8 cellular contexts compared by ENCODE assay signal in the genomic region with DNA sequence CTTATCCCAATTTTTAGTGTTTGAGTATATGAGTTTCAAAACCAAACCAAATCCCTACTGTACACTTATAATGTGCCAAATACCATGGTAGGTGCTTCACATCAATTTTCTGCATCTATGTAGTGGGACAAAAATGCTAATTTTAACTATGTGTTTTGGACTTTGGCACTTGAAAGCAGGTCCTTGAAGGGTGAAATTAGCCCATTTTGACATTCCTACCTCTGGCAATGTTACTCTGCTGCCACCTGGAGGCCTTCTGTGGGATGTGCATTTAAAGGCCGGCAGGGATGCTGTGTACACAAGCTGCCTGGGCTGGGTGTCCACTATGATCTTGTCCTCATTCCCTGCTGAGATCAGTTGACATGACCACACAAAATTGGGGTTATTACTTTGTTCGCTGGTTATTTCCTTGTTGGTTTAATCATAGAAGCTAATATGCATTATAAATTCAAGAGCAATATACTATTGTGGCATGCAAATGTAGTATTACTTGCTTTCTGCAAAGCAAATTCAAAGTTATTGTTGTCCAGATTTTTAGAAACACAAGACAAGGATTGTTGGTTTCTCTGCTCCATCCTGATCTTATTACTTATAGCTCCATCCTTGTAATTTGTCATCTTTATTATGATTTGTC.
DNase-seq lines count a peak whose midpoint lies in the region; ATAC-seq and TF ChIP-seq lines count a peak whose summit lies in the region.

No MANE protein-coding gene starts in this region.

- H3K36me3 Mint-ChIP-seq in H9 (ENCODE audit: insufficient read depth in 1 of 3, low read depth in 3 of 3) = no peaks in the 10 kb centered on the region

- H3K14ac ChIP-seq in H9 (ENCODE audit: insufficient read depth, low read length) = no peak overlapping the region

- H2BK15ac ChIP-seq in H9 (ENCODE audit: low read depth, low read length) = no peak overlapping the region

- no peak overlapping the region for H3K4me2 ChIP-seq in H9 (ENCODE audit: insufficient read depth, insufficient read length, low read length)

- H3T11ph ChIP-seq in H9 (ENCODE audit: low read length) = no peak overlapping the region

- no peak overlapping the region for H4K91ac ChIP-seq in H9 (ENCODE audit: insufficient read length, low read depth, low read length)

- no peak overlapping the region for H2BK5ac ChIP-seq in H9 (ENCODE audit: insufficient read length, low read length)

- H3K27ac Mint-ChIP-seq in H9 = no peak overlapping the region

- H4K20me1 ChIP-seq in H9 (ENCODE audit: control insufficient read depth, insufficient read depth, insufficient read length) = no peaks in the 10 kb centered on the region

- no peak overlapping the region for H3K4ac ChIP-seq in H9 (ENCODE audit: low read depth, low read length)

- H3K56ac ChIP-seq in H9 (ENCODE audit: insufficient read length, low read depth, low read length) = no peak overlapping the region

- H4K8ac ChIP-seq in H9 (replicated peaks; ENCODE audit: insufficient read length, low read depth, low read length) = no peak overlapping the region

- H3K9ac ChIP-seq in H9 (ENCODE audit: extremely low read depth, insufficient read length, low read length) = no peak overlapping the region

- no peaks in the 10 kb centered on the region for H3K4me1 ChIP-seq in H9 (ENCODE audit: insufficient read depth, low read length)

- no peak overlapping the region for H4K5ac ChIP-seq in H9 (ENCODE audit: insufficient read length, low read depth, low read length)

- no peak overlapping the region for H2AK5ac ChIP-seq in H9 (ENCODE audit: insufficient read length, low read length)

- no peak overlapping the region for H2AFZ ChIP-seq in H9 (ENCODE audit: low read length)

- no peak overlapping the region for H3K23ac ChIP-seq in H9 (ENCODE audit: insufficient read length, low read depth, low read length)

- no peak overlapping the region for H2BK12ac ChIP-seq in H9 (ENCODE audit: insufficient read length, low read depth, low read length)

- TF ChIP-seq CTCF in H9 (conservative IDR thresholded peaks at IDR 0.05) = peak; percentile 95

- H3K18ac ChIP-seq in H9 (ENCODE audit: insufficient read length, low read depth, low read length) = no peak overlapping the region

- H3K4me1 Mint-ChIP-seq in H9 = peaks cover 0 to 7% of the 10 kb centered on the region in 2 experiments; a peak in 2 of 4 replicates

- no peaks in the 10 kb centered on the region for H3K79me1 ChIP-seq in H9 (ENCODE audit: insufficient read depth, low read depth, low read length, poor library complexity, severe bottlenecking)

- DNase-seq in DMS114 treated with DMSO at 0.1 percent for 48 hours (lab: John Stamatoyannopoulos, UW; ENCODE audit: unreplicated experiment) (peak; percentile 59), H9 (peak; percentile 72), NCI-H2081 treated with DMSO at 0.1 percent for 48 hours (lab: John Stamatoyannopoulos, UW) (peak; percentile 12), left kidney (ENCODE audit: low read depth, low spot score) (peak; percentile 86)
- peak; percentile 25 for DNase-seq in activated CD4-positive, CD25-positive, alpha-beta regulatory T cell treated with anti-CD3 and anti-CD28 coated beads, Interleukin-2, amount 50 U/mL, for 16 hours (ENCODE audit: low read depth, low spot score)
- peak; percentile 33 for DNase-seq in central memory CD4-positive, alpha-beta T cell
- DNase-seq in stimulated activated CD4-positive, alpha-beta T cell treated with anti-CD3 and anti-CD28 coated beads, Interleukin-4, amount 100 ng/mL, for 4 hours = peak; percentile 36 to 50

- H3K27me3 ChIP-seq in H9 (ENCODE audit: insufficient read depth, low read length) = no peaks in the 10 kb centered on the region

- no peaks in the 10 kb centered on the region for H3K9me3 ChIP-seq in H9 (ENCODE audit: control insufficient read depth, low read depth, low read length)

- H3K27ac ChIP-seq in H9 (ENCODE audit: insufficient read length, low read depth, low read length) = no peak overlapping the region

- H3K79me2 ChIP-seq in H9 (ENCODE audit: insufficient read depth, low read length) = no peaks in the 10 kb centered on the region

- no peaks in the 10 kb centered on the region for H3K9me3 Mint-ChIP-seq in H9

- no peak overlapping the region for H2BK20ac ChIP-seq in H9 (ENCODE audit: low read depth, low read length, poor library complexity, severe bottlenecking)

- no peaks in the 10 kb centered on the region for H3K23me2 ChIP-seq in H9 (ENCODE audit: insufficient read length, low read depth, low read length, poor library complexity, severe bottlenecking)

- WGBS in H9 (ENCODE audit: extremely low coverage, insufficient read length, low lambda C conversion rate) = no CpG with 5 or more reads among the region's 2 CpGs

- H2BK120ac ChIP-seq in H9 (ENCODE audit: low read depth, low read length, poor library complexity, severe bottlenecking) = no peak overlapping the region

- no peaks in the 10 kb centered on the region; the same call in 1 of the 2 replicates for H3K27me3 Mint-ChIP-seq in H9 (ENCODE audit: low read depth)

- no peak for ATAC-seq in HG03520 (IDR thresholded peaks at IDR 0.05; ENCODE audit: unreplicated experiment)

- no peak overlapping the region for H3K4me3 Mint-ChIP-seq in H9

Comparison
In these comparisons a context has a peak if more than half of its experiments do, and no peak if none do; other contexts are left out.
1. DNase-seq: peak in every context shown above with its lines; median percentile 86 in left kidney; 72 in H9; 59 in DMS114 treated with DMSO at 0.1 percent for 48 hours; 43 in stimulated activated CD4-positive, alpha-beta T cell treated with anti-CD3 and anti-CD28 coated beads, Interleukin-4, amount 100 ng/mL, for 4 hours; 33 in central memory CD4-positive, alpha-beta T cell; 25 in activated CD4-positive, CD25-positive, alpha-beta regulatory T cell treated with anti-CD3 and anti-CD28 coated beads, Interleukin-2, amount 50 U/mL, for 16 hours; 12 in NCI-H2081 treated with DMSO at 0.1 percent for 48 hours.